20 cellular contexts compared by ENCODE assay signal in the genomic region with DNA sequence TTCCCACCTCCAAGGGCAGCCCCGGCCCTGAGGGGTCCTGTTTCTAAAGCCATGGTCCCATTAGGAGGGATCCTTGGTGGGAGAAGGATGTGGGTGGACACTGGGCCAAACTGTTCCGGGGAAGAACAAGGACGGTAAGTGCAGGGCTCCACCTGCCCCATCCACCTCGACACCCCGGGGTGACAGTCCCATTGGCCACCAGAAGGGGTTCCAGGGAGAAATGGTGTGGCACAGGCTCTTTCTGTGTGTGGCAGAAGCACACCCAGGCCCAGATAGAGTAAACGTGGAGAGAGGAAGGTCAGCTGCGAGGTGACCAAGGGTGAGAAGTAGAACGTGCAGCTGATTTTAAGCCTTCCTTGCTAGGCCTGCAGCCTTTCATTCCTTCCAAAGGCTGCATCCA. TPM values are rescaled to one million over a fixed set of nuclear protein-coding genes. Genes with fewer than 3 reads are reported as not detected.
DNase-seq lines count a peak whose midpoint lies in the region; TF ChIP-seq lines count a peak whose summit lies in the region.
"Had no signal": no experiment of that assay in that cellular context is flagged by ENCODE, and none has a peak within 500 bp of the region (broad histone marks: within the 10 kb centered on the region; RNA-seq: fewer than 3 reads in every experiment).

No MANE protein-coding gene starts in this region.

- intact Hi-C loops in dendritic cell treated with granulocyte-macrophage colony-stimulating factor and Interleukin-4, amounts not matched to agents 40 ng/mL and 50 ng/mL, for 4 days (cut with micrococcal nuclease): no loop called here

- CTCF ChIA-PET in RWPE1 (lab: Yijun Ruan, JAX): no interaction called here

- H3K9me3 ChIP-seq in osteoblast (ENCODE audit: low read depth, low read length) (no peaks in the 10 kb centered on the region), Karpas-422 (ENCODE audit: low read length) (no peaks in the 10 kb centered on the region)
- H3K9me3 ChIP-seq: HAP-1, thoracic aorta had no signal

- H3K27me3 Mint-ChIP-seq in dendritic cell treated with granulocyte-macrophage colony-stimulating factor and Interleukin-4, amounts not matched to agents 40 ng/mL and 50 ng/mL, for 4 days: no peaks in the 10 kb centered on the region
- H3K27me3 Mint-ChIP-seq: central memory CD8-positive, alpha-beta T cell had no signal

- TF ChIP-seq CTCF in GM12872 (IDR thresholded peaks at IDR 0.05; ENCODE audit: insufficient read depth, low read depth, low read length) (0 out of 3 replicates have a peak, but pooled peaks have one; percentile 13), RWPE1 (conservative IDR thresholded peaks at IDR 0.05; ENCODE audit: low read depth) (no peak), osteoblast (IDR thresholded peaks at IDR 0.05; ENCODE audit: extremely low read depth, low read depth, low read length) (no peak), coronary artery (IDR thresholded peaks at IDR 0.05) (no peak)

- DNase-seq in RWPE1 (ENCODE audit: low spot score) (no peak), osteoblast (ENCODE audit: insufficient read length, low spot score, missing footprints) (no peak), Karpas-422 (no peak), AG08396 (ENCODE audit: low spot score) (no peak), coronary artery (ENCODE audit: low spot score) (no peak), NCI-H82 treated with DMSO at 0.1 percent for 48 hours (lab: John Stamatoyannopoulos, UW; ENCODE audit: unreplicated experiment) (no peak)
- DNase-seq: activated CD4-positive, alpha-beta T cell treated with anti-CD3 and anti-CD28 coated beads, Interleukin-2, amount 50 U/mL, for 1 hour; activated T-cell treated with anti-CD3 and anti-CD28 coated beads for 4 hours; DMS153; NCI-H1417 treated with DMSO at 0.1 percent for 48 hours; NCI-H82; posterior cingulate gyrus had no signal

- POLR2A ChIA-PET in RWPE1 (lab: Yijun Ruan, JAX; ENCODE audit: low non-redundant PET): no interaction called here

- H3K36me3 ChIP-seq in osteoblast (ENCODE audit: insufficient read depth, low read length): peaks cover 46% of the 10 kb centered on the region
- H3K36me3 ChIP-seq in Karpas-422 (ENCODE audit: insufficient read depth, low read length): peaks cover 29% of the 10 kb centered on the region

- no peak overlapping the region for H3K4me3 Mint-ChIP-seq in dendritic cell treated with granulocyte-macrophage colony-stimulating factor and Interleukin-4, amounts not matched to agents 40 ng/mL and 50 ng/mL, for 4 days
- H3K4me3 Mint-ChIP-seq: central memory CD8-positive, alpha-beta T cell had no signal

- no peak overlapping the region for H3K4me3 ChIP-seq in osteoblast (ENCODE audit: insufficient read depth, low read length)
- H3K4me3 ChIP-seq in Karpas-422 (ENCODE audit: low read length): no peak overlapping the region
- no peak overlapping the region for H3K4me3 ChIP-seq in coronary artery
- H3K4me3 ChIP-seq: BLaER1 treated with 17β-estradiol and CSF1 and Interleukin-3, amounts not matched to agents 10 nM and 100 nM; HAP-1; smooth muscle cell; thoracic aorta had no signal

- peak overlapping the region; percentile 85 for H3K27ac Mint-ChIP-seq in dendritic cell treated with granulocyte-macrophage colony-stimulating factor and Interleukin-4, amounts not matched to agents 40 ng/mL and 50 ng/mL, for 4 days
- H3K27ac Mint-ChIP-seq: activated naive CD4-positive, alpha-beta T cell treated with anti-CD3 and anti-CD28 coated beads, Interleukin-2, amount 50 U/mL, for 72 hours had no signal

- peaks cover 89% of the 10 kb centered on the region for H3K36me3 Mint-ChIP-seq in dendritic cell treated with granulocyte-macrophage colony-stimulating factor and Interleukin-4, amounts not matched to agents 40 ng/mL and 50 ng/mL, for 4 days (ENCODE audit: low read depth)

- H2AFZ ChIP-seq in osteoblast (ENCODE audit: low read length) (no peak overlapping the region), Karpas-422 (ENCODE audit: low read length) (no peak overlapping the region)

- no peaks in the 10 kb centered on the region for H3K9me3 Mint-ChIP-seq in dendritic cell treated with granulocyte-macrophage colony-stimulating factor and Interleukin-4, amounts not matched to agents 40 ng/mL and 50 ng/mL, for 4 days
- H3K9me3 Mint-ChIP-seq: activated naive CD4-positive, alpha-beta T cell treated with anti-CD3 and anti-CD28 coated beads, Interleukin-2, amount 50 U/mL, for 72 hours; central memory CD8-positive, alpha-beta T cell had no signal

- H3K27me3 ChIP-seq in osteoblast (ENCODE audit: insufficient read depth, low read length) (no peaks in the 10 kb centered on the region), Karpas-422 (ENCODE audit: low read length) (no peaks in the 10 kb centered on the region)
- H3K27me3 ChIP-seq: BLaER1 treated with 17β-estradiol and CSF1 and Interleukin-3, amounts not matched to agents 10 nM and 100 nM had no signal

- H3K79me2 ChIP-seq in osteoblast (ENCODE audit: insufficient read depth, low read length) (peaks cover 97% of the 10 kb centered on the region), Karpas-422 (ENCODE audit: low read length) (peaks cover 78% of the 10 kb centered on the region)

- H4K20me1 ChIP-seq in osteoblast (ENCODE audit: insufficient read depth, low read length): peaks cover 66% of the 10 kb centered on the region
- H4K20me1 ChIP-seq in Karpas-422 (ENCODE audit: insufficient read depth, low read depth, low read length): peaks cover 64% of the 10 kb centered on the region

- H3K9me2 ChIP-seq in Karpas-422 (replicated peaks; ENCODE audit: insufficient read depth, low read length): no peaks in the 10 kb centered on the region

- H3K9ac ChIP-seq in Karpas-422 (ENCODE audit: low read length): no peak overlapping the region

- H3K4me1 ChIP-seq in osteoblast (ENCODE audit: insufficient read depth, low read length) (peaks cover 17% of the 10 kb centered on the region), Karpas-422 (ENCODE audit: low read length) (no peaks in the 10 kb centered on the region)

- H3K4me2 ChIP-seq in osteoblast (ENCODE audit: insufficient read depth, low read length) (no peak overlapping the region), Karpas-422 (ENCODE audit: low read depth, low read length, poor library complexity, severe bottlenecking) (no peak overlapping the region)
- H3K4me2 ChIP-seq: smooth muscle cell had no signal

- peaks cover 96% of the 10 kb centered on the region for H3K4me1 Mint-ChIP-seq in dendritic cell treated with granulocyte-macrophage colony-stimulating factor and Interleukin-4, amounts not matched to agents 40 ng/mL and 50 ng/mL, for 4 days (ENCODE audit: low read depth)

- H3K27ac ChIP-seq in RWPE1 (peak overlapping the region; percentile 96), osteoblast (ENCODE audit: low read depth, low read length) (peak overlapping the region; percentile 62), Karpas-422 (ENCODE audit: low read length) (no peak overlapping the region), coronary artery (no peak overlapping the region)

RNA-seq across cellular contexts. Expression of gene TKT, which starts 12.0 kb away (rescaled TPM):
- 413 and 453 TPM in 2 replicates for total RNA-seq in osteoblast
- 377 and 455 TPM in 2 replicates for total RNA-seq in Karpas-422 (2014; rRNA removed; shearing (Covaris generic); ENCODE audit: low replicate concordance)

Comparison
In these comparisons a context has a peak if more than half of its experiments do, and no peak if none do; other contexts are left out.
1. H3K27ac ChIP-seq: peak in RWPE1 (single experiment) and osteoblast (single experiment); none in Karpas-422 (single experiment) and coronary artery (0 of 2).